In the genomic region with DNA sequence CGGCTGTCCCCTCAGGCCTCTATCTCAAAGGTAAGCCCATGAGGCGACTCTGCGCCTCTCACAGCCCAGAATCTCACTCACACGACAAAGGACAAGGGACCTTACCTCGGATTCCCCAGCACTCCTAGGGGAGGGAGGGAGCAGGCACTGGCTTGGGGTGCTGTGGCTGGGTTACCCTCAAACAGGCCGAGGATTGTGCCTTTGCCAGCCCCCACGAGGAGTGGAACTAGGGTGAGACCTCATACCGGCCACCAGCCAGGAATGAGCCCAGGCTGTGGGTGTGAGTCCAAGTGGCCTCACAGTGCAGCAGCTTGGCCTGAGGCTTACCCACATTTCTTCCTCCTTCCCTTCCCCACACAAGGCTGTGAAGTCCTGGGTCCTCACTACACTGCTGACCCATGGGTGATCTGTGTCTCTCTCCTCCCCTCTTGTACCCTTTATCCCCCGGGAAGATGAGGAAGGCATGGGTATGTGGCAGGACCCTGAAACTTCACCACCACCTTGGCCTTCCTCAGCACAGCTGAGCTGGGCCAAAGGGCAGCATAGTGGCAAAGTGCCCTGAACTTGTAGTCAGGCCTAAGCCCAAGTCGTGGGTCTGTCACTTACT, we compare ENCODE assay signal across 15 cellular contexts. TPM values are rescaled to one million over a fixed set of nuclear protein-coding genes. Genes with fewer than 3 reads are reported as not detected.
DNase-seq lines count a peak whose midpoint lies in the region; TF ChIP-seq lines count a peak whose summit lies in the region.
"Had no signal": no experiment of that assay in that cellular context is flagged by ENCODE, and none has a peak within 500 bp of the region (broad histone marks: within the 10 kb centered on the region; RNA-seq: fewer than 3 reads in every experiment).

No MANE protein-coding gene starts in this region.

- H3K4me1 Mint-ChIP-seq in HFFc6 (ENCODE audit: low read depth) (peaks cover 5% of the 10 kb centered on the region), glutamatergic neuron (ENCODE audit: low read depth, unreplicated experiment) (peaks cover 8% of the 10 kb centered on the region)

- H3K36me3 ChIP-seq in MG63: peaks cover 44% of the 10 kb centered on the region

- no peak overlapping the region for H3K4me3 Mint-ChIP-seq in HFFc6
- no peak overlapping the region for H3K4me3 Mint-ChIP-seq in glutamatergic neuron (ENCODE audit: unreplicated experiment)
- H3K4me3 Mint-ChIP-seq: activated naive CD8-positive, alpha-beta T cell treated with anti-CD3 and anti-CD28 coated beads, Interleukin-2, amount 10 ng/mL, durations not matched to agents 7 days and 5 days had no signal

- TF ChIP-seq CTCF in 22Rv1 (IDR thresholded peaks at IDR 0.05) (no peak), HFFc6 (IDR thresholded peaks at IDR 0.05) (no peak), glutamatergic neuron (IDR thresholded peaks at IDR 0.05; ENCODE audit: partially characterized antibody, unreplicated experiment) (no peak)

- no peaks in the 10 kb centered on the region for H3K9me3 ChIP-seq in MG63
- H3K9me3 ChIP-seq: mucosa of descending colon, Peyer's patch, tibial artery had no signal

- H3K4me3 ChIP-seq in MG63: no peak overlapping the region
- H3K4me3 ChIP-seq: mucosa of descending colon, Peyer's patch, tibial artery had no signal

- H3K27ac Mint-ChIP-seq in HFFc6: peak overlapping the region; percentile 62
- H3K27ac Mint-ChIP-seq in glutamatergic neuron (ENCODE audit: unreplicated experiment): peak overlapping the region; percentile 33

- no peak for DNase-seq in HFFc6
- no peak for DNase-seq in glutamatergic neuron
- no peak for DNase-seq in DMS153 (lab: John Stamatoyannopoulos, UW)
- DNase-seq in stimulated activated CD4-positive, alpha-beta T cell treated with anti-CD3 and anti-CD28 coated beads, Interleukin-1b, Interleukin-23, amount 100 ng/mL, for 48 hours: no peak
- DNase-seq in MG63: no peak
- DNase-seq: activated naive CD8-positive, alpha-beta T cell treated with anti-CD3 and anti-CD28 coated beads, Interleukin-2, amount 10 ng/mL, durations not matched to agents 7 days and 5 days; cerebellar nuclear complex; DMS79 treated with DMSO at 0.1 percent for 48 hours; kidney; mucosa of descending colon; NCI-H2029; NCI-H69; Peyer's patch; tibial artery had no signal

- peaks cover 1% of the 10 kb centered on the region; the same call in 1 of the 2 replicates for H3K27me3 Mint-ChIP-seq in HFFc6 (ENCODE audit: insufficient read depth)
- peaks cover 21% of the 10 kb centered on the region for H3K27me3 Mint-ChIP-seq in glutamatergic neuron (ENCODE audit: unreplicated experiment)
- H3K27me3 Mint-ChIP-seq: activated naive CD8-positive, alpha-beta T cell treated with anti-CD3 and anti-CD28 coated beads, Interleukin-2, amount 10 ng/mL, durations not matched to agents 7 days and 5 days had no signal

- 0 out of 2 replicates have a peak overlapping the region, but pooled peaks have one; percentile 12 for H3K27ac ChIP-seq in 22Rv1
- H3K27ac ChIP-seq: Peyer's patch, tibial artery had no signal

- no peaks in the 10 kb centered on the region for H3K27me3 ChIP-seq in MG63
- H3K27me3 ChIP-seq: Peyer's patch, tibial artery had no signal

- no peaks in the 10 kb centered on the region for H3K9me3 Mint-ChIP-seq in HFFc6
- peaks cover 12% of the 10 kb centered on the region for H3K9me3 Mint-ChIP-seq in glutamatergic neuron (ENCODE audit: unreplicated experiment)
- H3K9me3 Mint-ChIP-seq: activated naive CD8-positive, alpha-beta T cell treated with anti-CD3 and anti-CD28 coated beads, Interleukin-2, amount 10 ng/mL, durations not matched to agents 7 days and 5 days had no signal

- H3K36me3 Mint-ChIP-seq in HFFc6 (ENCODE audit: low read depth): peaks cover 18% of the 10 kb centered on the region
- H3K36me3 Mint-ChIP-seq in glutamatergic neuron (ENCODE audit: unreplicated experiment): peaks cover 10% of the 10 kb centered on the region

RNA-seq across cellular contexts. Expression of gene PROCA1, which starts 5.9 kb away (rescaled TPM):
- total RNA-seq in HFFc6 (2021; fragmentation: NEBNext Ultra II Directional; extraction: Animal tissue kit (Norgen Biotek cat#: 25700)): 1 to 10 TPM in 1 of 6 experiments, under 1 TPM in 5; 0.60 to 1.1 (median 0.70) TPM
- total RNA-seq in glutamatergic neuron (ENCODE audit: unreplicated experiment): 36.5 TPM
- total RNA-seq in MG63 (2014; rRNA removed; shearing (Covaris generic); ENCODE audit: low replicate concordance): 0.79 TPM in 1 of 2 replicates, not detected in the other

RNA-seq across cellular contexts. Expression of gene RAB34, which starts 11.8 kb away (rescaled TPM):
- total RNA-seq in HFFc6 (2021; fragmentation: NEBNext Ultra II Directional; extraction: Animal tissue kit (Norgen Biotek cat#: 25700)): 100 to 1,000 TPM; 161 to 219 (median 192) TPM
- 54.3 TPM for total RNA-seq in glutamatergic neuron (ENCODE audit: unreplicated experiment)
- 445 and 645 TPM in 2 replicates for total RNA-seq in MG63 (2014; rRNA removed; shearing (Covaris generic); ENCODE audit: low replicate concordance)

RNA-seq across cellular contexts. Expression of gene RPL23A, which starts 14.0 kb away (rescaled TPM):
- 1,000 to 10,000 TPM; 1,227 to 1,529 (median 1,391) TPM for total RNA-seq in HFFc6 (2021; fragmentation: NEBNext Ultra II Directional; extraction: Animal tissue kit (Norgen Biotek cat#: 25700))
- 627 TPM for total RNA-seq in glutamatergic neuron (ENCODE audit: unreplicated experiment)
- 768 and 1,491 TPM in 2 replicates for total RNA-seq in MG63 (2014; rRNA removed; shearing (Covaris generic); ENCODE audit: low replicate concordance)

RNA-seq across cellular contexts. Expression of gene TLCD1, which starts 20.2 kb away (rescaled TPM):
- total RNA-seq in HFFc6 (2021; fragmentation: NEBNext Ultra II Directional; extraction: Animal tissue kit (Norgen Biotek cat#: 25700)): 10 to 100 TPM in 4 of 6 experiments, 1 to 10 TPM in 2; 8.0 to 14.6 (median 11.3) TPM
- total RNA-seq in glutamatergic neuron (ENCODE audit: unreplicated experiment): 8.2 TPM
- 6.7 and 26.1 TPM in 2 replicates for total RNA-seq in MG63 (2014; rRNA removed; shearing (Covaris generic); ENCODE audit: low replicate concordance)

RNA-seq across cellular contexts. Expression of gene NEK8, which starts 22.8 kb away (rescaled TPM):
- 1 to 10 TPM; 1.9 to 3.1 (median 2.5) TPM for total RNA-seq in HFFc6 (2021; fragmentation: NEBNext Ultra II Directional; extraction: Animal tissue kit (Norgen Biotek cat#: 25700))
- 5.9 TPM for total RNA-seq in glutamatergic neuron (ENCODE audit: unreplicated experiment)
- 0.69 and 4.0 TPM in 2 replicates for total RNA-seq in MG63 (2014; rRNA removed; shearing (Covaris generic); ENCODE audit: low replicate concordance)

Comparison
In these comparisons a context has a peak if more than half of its experiments do, and no peak if none do; other contexts are left out.
1. RNA of gene PROCA1, which starts 5.9 kb away (total RNA-seq): 36.5 TPM in glutamatergic neuron (single experiment); 0.79 TPM in MG63 and 0.60 to 1.1 TPM in HFFc6; every median in the first group is over 10 times any median in the second.